In genomic region chr20:41145821-41146620, GRCh38 we compare ENCODE assay signal across 9 cellular contexts. TPM values are rescaled to one million over a fixed set of nuclear protein-coding genes. Genes with fewer than 3 reads are reported as not detected.
A peak's percentile ranks its signal among the peaks of the same experiment; 100 is the strongest.
DNase-seq lines count a peak whose midpoint lies in the region; ATAC-seq and TF ChIP-seq lines count a peak whose summit lies in the region.
"Had no signal": no experiment of that assay in that cellular context is flagged by ENCODE, and none has a peak within 500 bp of the region (broad histone marks: within the 10 kb centered on the region; RNA-seq: fewer than 3 reads in every experiment).

No MANE protein-coding gene starts in this region.

- peak overlapping the region; percentile 11 for H3K27ac ChIP-seq in KOPT-K1 (ENCODE audit: low read depth, low read length, poor library complexity, severe bottlenecking)
- H3K27ac ChIP-seq in heart right ventricle: peak overlapping the region; percentile 63 to 100 (median 84)
- H3K27ac ChIP-seq in gastrocnemius medialis: peak overlapping the region; percentile 69 to 99 (median 94)

- TF ChIP-seq CTCF in heart right ventricle (IDR thresholded peaks at IDR 0.05) (no peak), gastrocnemius medialis (IDR thresholded peaks at IDR 0.05 in 4 of 5, conservative IDR thresholded peaks at IDR 0.05 in 1 of 5) (no peak)

- H3K4me1 Mint-ChIP-seq in activated T-helper 2 cell treated with anti-CD3 and anti-CD28 coated beads, Interferon-gamma antibody, Interleukin-2, Interleukin-4, amounts not matched to agents 10 μg/mL and 5 μg/mL and 100 μg/mL, durations not matched to agents 14 hours and 24 hours and 36 hours (ENCODE audit: low read depth): peaks cover 87% of the 10 kb centered on the region

- peak overlapping the region; percentile 0 for H3K4me3 Mint-ChIP-seq in activated T-helper 2 cell treated with anti-CD3 and anti-CD28 coated beads, Interferon-gamma antibody, Interleukin-2, Interleukin-4, amounts not matched to agents 10 μg/mL and 5 μg/mL and 100 μg/mL, durations not matched to agents 14 hours and 24 hours and 36 hours (ENCODE audit: low read depth)

- H3K27me3 Mint-ChIP-seq in activated T-helper 2 cell treated with anti-CD3 and anti-CD28 coated beads, Interferon-gamma antibody, Interleukin-2, Interleukin-4, amounts not matched to agents 10 μg/mL and 5 μg/mL and 100 μg/mL, durations not matched to agents 14 hours and 24 hours and 36 hours (ENCODE audit: low read depth): no peaks in the 10 kb centered on the region

- in situ Hi-C loops in gastrocnemius medialis (cut with MboI; ENCODE audit: low sequenced_read_pairs in 4 of 4): no loop called here

- peak overlapping the region; percentile 5 for H3K27ac Mint-ChIP-seq in activated T-helper 2 cell treated with anti-CD3 and anti-CD28 coated beads, Interferon-gamma antibody, Interleukin-2, Interleukin-4, amounts not matched to agents 10 μg/mL and 5 μg/mL and 100 μg/mL, durations not matched to agents 14 hours and 24 hours and 36 hours

- no peak overlapping the region for H3K4me3 ChIP-seq in heart right ventricle
- no peak overlapping the region for H3K4me3 ChIP-seq in gastrocnemius medialis

- intact Hi-C loops in activated T-helper 2 cell treated with anti-CD3 and anti-CD28 coated beads, Interferon-gamma antibody, Interleukin-2, Interleukin-4, amounts not matched to agents 10 μg/mL and 5 μg/mL and 100 μg/mL, durations not matched to agents 14 hours and 24 hours and 36 hours (cut with micrococcal nuclease): no loop called here
- intact Hi-C loops in heart right ventricle (cut with DNase I): no loop called here
- intact Hi-C loops in gastrocnemius medialis (cut with DNase I; ENCODE audit: low total_unique reads): no loop called here

- no peak for TF ChIP-seq POLR2A in gastrocnemius medialis (IDR thresholded peaks at IDR 0.05)

- ATAC-seq in heart right ventricle: peak in 7 of 8 donors; percentile 36 to 55 (median 48)
- ATAC-seq in gastrocnemius medialis: no peak

- no peak for DNase-seq in activated T-helper 2 cell treated with anti-CD3 and anti-CD28 coated beads, Interferon-gamma antibody, Interleukin-2, Interleukin-4, amounts not matched to agents 10 μg/mL and 5 μg/mL and 100 μg/mL, durations not matched to agents 14 hours and 24 hours and 36 hours (ENCODE audit: low spot score)
- DNase-seq in heart right ventricle: peak; percentile 51 to 65
- DNase-seq in gastrocnemius medialis: no peak
- no peak for DNase-seq in SIG-M5 (lab: John Stamatoyannopoulos, UW)
- no peak for DNase-seq in NCI-H446 treated with DMSO at 0.1 percent for 48 hours (lab: John Stamatoyannopoulos, UW)
- DNase-seq in NCI-H774 (lab: John Stamatoyannopoulos, UW): no peak
- no peak for DNase-seq in NCI-H82 (lab: John Stamatoyannopoulos, UW)
- DNase-seq: T1000 had no signal

- peaks cover 41% of the 10 kb centered on the region for H3K36me3 Mint-ChIP-seq in activated T-helper 2 cell treated with anti-CD3 and anti-CD28 coated beads, Interferon-gamma antibody, Interleukin-2, Interleukin-4, amounts not matched to agents 10 μg/mL and 5 μg/mL and 100 μg/mL, durations not matched to agents 14 hours and 24 hours and 36 hours (ENCODE audit: low read depth)

- WGBS in heart right ventricle, 2 donors: 46 to 57% methylated on average over 12 of the region's 12 CpGs

- no peaks in the 10 kb centered on the region for H3K27me3 ChIP-seq in heart right ventricle
- H3K27me3 ChIP-seq in gastrocnemius medialis: no peaks in the 10 kb centered on the region

- H3K4me1 ChIP-seq in heart right ventricle (peaks cover 39 to 100% (median 100%) of the 10 kb centered on the region in 9 donors), gastrocnemius medialis (peaks cover 92 to 95% of the 10 kb centered on the region in 2 donors)

- H3K36me3 ChIP-seq in KOPT-K1 (ENCODE audit: insufficient read depth, low read length): peaks cover 59% of the 10 kb centered on the region
- H3K36me3 ChIP-seq in heart right ventricle: peaks cover 0 to 12% (median 0%) of the 10 kb centered on the region in 9 donors
- H3K36me3 ChIP-seq in gastrocnemius medialis: no peaks in the 10 kb centered on the region

- no peaks in the 10 kb centered on the region for H3K9me3 Mint-ChIP-seq in activated T-helper 2 cell treated with anti-CD3 and anti-CD28 coated beads, Interferon-gamma antibody, Interleukin-2, Interleukin-4, amounts not matched to agents 10 μg/mL and 5 μg/mL and 100 μg/mL, durations not matched to agents 14 hours and 24 hours and 36 hours

- no peaks in the 10 kb centered on the region for H3K9me3 ChIP-seq in KOPT-K1 (ENCODE audit: insufficient read depth, low read length, poor library complexity, severe bottlenecking)
- H3K9me3 ChIP-seq in heart right ventricle: no peaks in the 10 kb centered on the region
- no peaks in the 10 kb centered on the region for H3K9me3 ChIP-seq in gastrocnemius medialis

RNA-seq across cellular contexts. Expression of gene PLCG1, which starts 8.7 kb away (rescaled TPM):
- total RNA-seq in activated T-helper 2 cell treated with anti-CD3 and anti-CD28 coated beads, Interferon-gamma antibody, Interleukin-2, Interleukin-4, amounts not matched to agents 10 μg/mL and 5 μg/mL and 100 μg/mL, durations not matched to agents 14 hours and 24 hours and 36 hours: 174 and 187 TPM in 2 replicates
- total RNA-seq in heart right ventricle (10 to 100 TPM; 36.6 to 63.6 (median 47.9) TPM), gastrocnemius medialis (10 to 100 TPM; 19.9 to 58.0 (median 35.0) TPM)
- 10 to 100 TPM; 38.8 to 81.7 TPM for polyA plus RNA-seq in heart right ventricle

Comparison
In these comparisons a context has a peak if more than half of its experiments do, and no peak if none do; other contexts are left out.
1. H3K27ac ChIP-seq: peak in every context shown above with its lines; median percentile 94 in gastrocnemius medialis; 84 in heart right ventricle; 11 in KOPT-K1.
2. DNase-seq: peak in heart right ventricle (2 of 2); none in activated T-helper 2 cell treated with anti-CD3 and anti-CD28 coated beads, Interferon-gamma antibody, Interleukin-2, Interleukin-4, amounts not matched to agents 10 μg/mL and 5 μg/mL and 100 μg/mL, durations not matched to agents 14 hours and 24 hours and 36 hours (single experiment), gastrocnemius medialis (0 of 2), SIG-M5 (single experiment), NCI-H446 treated with DMSO at 0.1 percent for 48 hours (single experiment), NCI-H774 (single experiment) and NCI-H82 (single experiment).
3. ATAC-seq: peak in heart right ventricle (7 of 8); none in gastrocnemius medialis (0 of 2).